8 cellular contexts compared by ENCODE assay signal in the genomic region with DNA sequence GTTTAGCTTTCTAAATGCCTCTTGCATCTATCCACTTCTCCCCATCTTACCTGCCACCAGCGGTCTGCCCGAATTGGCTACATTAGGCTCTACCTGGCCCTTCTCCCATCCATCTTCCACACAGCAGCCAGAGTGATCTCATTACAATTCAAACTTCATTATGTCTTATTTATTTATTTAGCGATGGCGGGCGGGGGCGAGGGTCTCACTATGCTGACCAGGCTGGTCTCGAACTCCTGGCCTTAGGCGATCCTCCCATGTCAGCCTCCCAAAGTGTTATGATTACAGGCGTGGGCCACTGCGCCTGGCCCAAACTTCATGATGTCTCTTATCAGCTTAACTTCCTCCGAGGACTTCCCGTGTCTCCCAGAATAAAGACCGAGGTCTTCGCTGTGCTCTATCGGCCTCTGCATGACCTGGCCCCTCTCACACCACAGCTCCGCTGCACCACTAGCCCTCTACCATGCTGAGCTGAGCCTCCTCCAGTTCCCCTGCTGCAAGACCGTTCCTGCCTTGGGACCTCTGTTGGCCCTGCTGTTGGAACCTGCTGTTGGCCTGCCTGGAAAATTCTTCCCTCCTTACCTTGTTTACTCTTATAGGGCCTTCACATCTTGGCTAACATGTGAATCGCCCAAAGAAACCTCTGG. TPM values are rescaled to one million over a fixed set of nuclear protein-coding genes. Genes with fewer than 3 reads are reported as not detected.
DNase-seq lines count a peak whose midpoint lies in the region; ATAC-seq, FAIRE-seq and TF ChIP-seq lines count a peak whose summit lies in the region.

No MANE protein-coding gene starts in this region.

- H3K79me1 ChIP-seq in mesenchymal stem cell (replicated peaks; ENCODE audit: low read length, poor library complexity, severe bottlenecking), result peaks cover 22% of the 10 kb centered on the region

- H2BK5ac ChIP-seq in mesenchymal stem cell (ENCODE audit: low read depth, low read length, poor library complexity, severe bottlenecking), result no peak overlapping the region

- no peak for ATAC-seq in central memory CD8-positive, alpha-beta T cell (replicated peaks; ENCODE audit: extremely low read depth, poor library complexity, severe bottlenecking)
- ATAC-seq in HG02588 (IDR thresholded peaks at IDR 0.05; ENCODE audit: unreplicated experiment), result no peak
- no peak for ATAC-seq in HG02610 (IDR thresholded peaks at IDR 0.05; ENCODE audit: unreplicated experiment)

- H3K14ac ChIP-seq in mesenchymal stem cell (ENCODE audit: low read length in 2 of 2), result no peak overlapping the region

- H2AK5ac ChIP-seq in mesenchymal stem cell (ENCODE audit: low read length, severe bottlenecking), result peak overlapping the region; percentile 29

- TF ChIP-seq CTCF in GM12865 (IDR thresholded peaks at IDR 0.05; ENCODE audit: insufficient read depth, low read depth, low read length, missing control alignments), result no peak

- peaks cover 46% of the 10 kb centered on the region for H3K27me3 Mint-ChIP-seq in central memory CD8-positive, alpha-beta T cell

- H3K23ac ChIP-seq in mesenchymal stem cell (ENCODE audit: low read length in 2 of 2), result no peak overlapping the region

- peak; percentile 35 for DNase-seq in A172 (ENCODE audit: low spot score)
- DNase-seq in GM12865 (ENCODE audit: low read depth), result peak; percentile 55
- DNase-seq in OCI-M1 (lab: John Stamatoyannopoulos, UW), result peak; percentile 96
- DNase-seq in central memory CD8-positive, alpha-beta T cell (ENCODE audit: low spot score in 2 of 2), result no peak
- no peak for DNase-seq in mesenchymal stem cell
- DNase-seq in urothelium cell line (ENCODE audit: low spot score), result peak; percentile 28

- H3K27me3 ChIP-seq in mesenchymal stem cell (ENCODE audit: control insufficient read depth in 1 of 2, insufficient read depth in 1 of 2, low read length in 2 of 2), result no peaks in the 10 kb centered on the region

- peak overlapping the region; percentile 90 for H3K4me3 ChIP-seq in GM12865 (ENCODE audit: low read depth, low read length)
- peak overlapping the region; percentile 49 to 99 for H3K4me3 ChIP-seq in mesenchymal stem cell (ENCODE audit: insufficient read depth in 1 of 2, low read depth in 1 of 2, low read length in 2 of 2)

- peak overlapping the region; percentile 26 for H3K27ac ChIP-seq in mesenchymal stem cell (ENCODE audit: low read length, poor library complexity, severe bottlenecking)

- no peak overlapping the region for H2BK15ac ChIP-seq in mesenchymal stem cell (ENCODE audit: low read depth, poor library complexity, severe bottlenecking)

- peak overlapping the region; percentile 99 for H3K9ac ChIP-seq in mesenchymal stem cell (ENCODE audit: low read length)

- H2BK120ac ChIP-seq in mesenchymal stem cell (ENCODE audit: low read depth, low read length), result no peak overlapping the region

- H3K9me3 Mint-ChIP-seq in central memory CD8-positive, alpha-beta T cell, result no peaks in the 10 kb centered on the region

- peak overlapping the region; percentile 76 for H4K91ac ChIP-seq in mesenchymal stem cell (ENCODE audit: low read length)

- peak overlapping the region; percentile 88 for H4K8ac ChIP-seq in mesenchymal stem cell (ENCODE audit: low read length)

- H3K4me1 ChIP-seq in mesenchymal stem cell (ENCODE audit: control insufficient read depth, insufficient read depth, low read depth, low read length), result peaks cover 24% of the 10 kb centered on the region

- H3K4ac ChIP-seq in mesenchymal stem cell (ENCODE audit: low read depth in 1 of 2, low read length in 2 of 2), result peak overlapping the region in 1 of 2 experiments; percentile 42

- peaks cover 13% of the 10 kb centered on the region for H3K4me1 Mint-ChIP-seq in central memory CD8-positive, alpha-beta T cell

- H3K36me3 ChIP-seq in mesenchymal stem cell (ENCODE audit: control insufficient read depth in 1 of 2, insufficient read depth in 2 of 2, low read depth in 1 of 2, low read length in 2 of 2), result peaks cover 17 to 21% of the 10 kb centered on the region in 2 experiments

- H2BK12ac ChIP-seq in mesenchymal stem cell (ENCODE audit: low read length in 2 of 2), result peak overlapping the region in 1 of 2 experiments; percentile 30

- H3K9me3 ChIP-seq in mesenchymal stem cell (ENCODE audit: control insufficient read depth, low read length), result no peaks in the 10 kb centered on the region

- peak overlapping the region; percentile 56 for H3K4me2 ChIP-seq in mesenchymal stem cell (ENCODE audit: low read length, poor library complexity, severe bottlenecking)

- peak overlapping the region; percentile 80 for H3K4me3 Mint-ChIP-seq in central memory CD8-positive, alpha-beta T cell

- peak overlapping the region; percentile 5 to 10 for H3K18ac ChIP-seq in mesenchymal stem cell (ENCODE audit: low read depth in 1 of 2, low read length in 2 of 2)

- H3K27ac Mint-ChIP-seq in central memory CD8-positive, alpha-beta T cell (ENCODE audit: low read depth), result peak overlapping the region; percentile 76

- H3K36me3 Mint-ChIP-seq in central memory CD8-positive, alpha-beta T cell (ENCODE audit: insufficient read depth), result peaks cover 8% of the 10 kb centered on the region

- FAIRE-seq in urothelium cell line (lab: Jason Lieb, UNC), result no peak

- H2AFZ ChIP-seq in mesenchymal stem cell (ENCODE audit: low read depth, low read length), result no peak overlapping the region

- 43% methylated on average over 18 of the region's 18 CpGs for WGBS in mesenchymal stem cell

RNA-seq across cellular contexts. Expression of a gene that starts 0.9 kb away (rescaled TPM):
- 286 and 305 TPM in 2 replicates for total RNA-seq in A172 (2014; rRNA removed; shearing (Covaris generic))
- 258 TPM for polyA plus RNA-seq in mesenchymal stem cell (2013, experiment 1 of 2)
- 243 TPM for polyA plus RNA-seq in mesenchymal stem cell (2013, experiment 2 of 2)

Comparison
In these comparisons a context has a peak if more than half of its experiments do, and no peak if none do; other contexts are left out.
1. DNase-seq: peak in A172 (single experiment), GM12865 (single experiment), OCI-M1 (single experiment) and urothelium cell line (single experiment); none in central memory CD8-positive, alpha-beta T cell (0 of 2) and mesenchymal stem cell (single experiment).